ENCODE assay signal across 9 cellular contexts in the genomic region with DNA sequence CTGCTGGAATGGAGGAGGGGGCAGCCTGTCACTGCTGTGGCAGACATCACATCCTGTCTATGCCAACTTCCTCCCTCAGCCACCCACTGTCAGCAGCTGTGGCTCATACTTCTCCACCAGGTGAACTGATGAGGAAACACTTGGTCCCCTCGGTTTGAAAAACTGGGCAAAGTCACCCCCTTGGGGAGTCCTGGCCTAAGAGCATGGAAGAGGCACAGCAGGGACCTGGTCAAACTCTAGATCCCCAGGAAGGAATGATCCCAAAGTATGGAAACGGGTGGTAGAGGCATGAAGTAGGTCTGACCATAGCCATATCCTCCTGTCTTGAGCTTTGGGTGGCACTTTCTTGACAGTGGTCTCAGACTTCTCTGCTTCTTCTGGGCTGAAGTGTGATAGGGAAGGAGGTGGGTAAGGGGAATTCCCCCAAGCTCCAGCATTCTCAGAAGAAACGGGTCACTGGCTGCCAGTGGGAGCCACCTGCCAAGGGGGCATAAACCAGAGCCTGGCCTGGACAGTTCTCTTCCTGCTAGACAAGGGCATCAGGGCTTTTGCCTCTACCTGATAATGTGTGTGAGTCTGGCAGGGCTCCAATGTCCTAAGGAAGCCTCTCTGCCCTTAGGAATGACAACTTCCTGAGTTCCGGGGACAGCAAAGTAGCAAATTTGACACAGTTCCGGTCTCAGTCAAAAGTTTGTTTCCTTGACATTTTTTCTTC. TPM values are rescaled to one million over a fixed set of nuclear protein-coding genes. Genes with fewer than 3 reads are reported as not detected.
DNase-seq lines count a peak whose midpoint lies in the region; ATAC-seq, FAIRE-seq and TF ChIP-seq lines count a peak whose summit lies in the region.
"Had no signal": no experiment of that assay in that cellular context is flagged by ENCODE, and none has a peak within 500 bp of the region (broad histone marks: within the 10 kb centered on the region; RNA-seq: fewer than 3 reads in every experiment).

No MANE protein-coding gene starts in this region.

- H3K9me3 ChIP-seq in liver (ENCODE audit: control insufficient read depth in 4 of 4, low read length in 3 of 4) (no peaks in the 10 kb centered on the region), HepG2 (ENCODE audit: low read length) (no peaks in the 10 kb centered on the region), osteoblast (ENCODE audit: low read depth, low read length) (no peaks in the 10 kb centered on the region), upper lobe of right lung (no peaks in the 10 kb centered on the region)

- H3K4me1 ChIP-seq in liver (ENCODE audit: control insufficient read depth in 4 of 4, insufficient read depth in 4 of 4, low read length in 3 of 4) (peaks cover 3 to 18% (median 6%) of the 10 kb centered on the region in 4 donors), HepG2 (ENCODE audit: insufficient read depth, low read length) (peaks cover 24% of the 10 kb centered on the region), osteoblast (ENCODE audit: insufficient read depth, low read length) (peaks cover 52% of the 10 kb centered on the region), upper lobe of right lung (peaks cover 60% of the 10 kb centered on the region)

- H3K36me3 ChIP-seq in liver (ENCODE audit: control insufficient read depth in 4 of 4, insufficient read depth in 3 of 4, low read depth in 1 of 4, low read length in 3 of 4) (no peaks in the 10 kb centered on the region), HepG2 (replicated peaks in 1 of 2; ENCODE audit: control insufficient read depth in 1 of 2, insufficient read depth in 2 of 2, low read length in 2 of 2) (no peaks in the 10 kb centered on the region), osteoblast (ENCODE audit: insufficient read depth, low read length) (no peaks in the 10 kb centered on the region), upper lobe of right lung (no peaks in the 10 kb centered on the region)

- DNase-seq in HepG2 (ENCODE audit: low spot score) (no peak), osteoblast (ENCODE audit: insufficient read length, low spot score, missing footprints) (no peak), upper lobe of right lung (no peak), D341Med (ENCODE audit: low spot score) (no peak), lower leg skin (ENCODE audit: low spot score in 2 of 2) (no peak), NCI-H82 (lab: John Stamatoyannopoulos, UW) (no peak)
- peak; percentile 39 to 65 for DNase-seq in activated naive CD4-positive, alpha-beta T cell treated with anti-CD3 and anti-CD28 coated beads, Interleukin-2, amount 50 U/mL, for 72 hours (ENCODE audit: low spot score in 2 of 2)

- no peak for TF ChIP-seq RAD21 in liver (IDR thresholded peaks at IDR 0.05)
- TF ChIP-seq RAD21 in HepG2 (CRISPR knock-in tag; IDR thresholded peaks at IDR 0.05), result no peak

- FAIRE-seq in HepG2 (lab: Jason Lieb, UNC), result no peak

- H4K20me1 ChIP-seq in HepG2 (ENCODE audit: insufficient read depth, low read length) (no peaks in the 10 kb centered on the region), osteoblast (ENCODE audit: insufficient read depth, low read length) (no peaks in the 10 kb centered on the region)

- H3K9ac ChIP-seq in liver (ENCODE audit: low read depth in 1 of 2, low read length in 2 of 2) (no peak overlapping the region), HepG2 (ENCODE audit: insufficient read depth, low read depth, low read length) (no peak overlapping the region)

- 69% methylated on average over 5 of the region's 5 CpGs for WGBS in liver
- 53% methylated on average over 5 of the region's 5 CpGs for WGBS in HepG2 (ENCODE audit: low lambda C conversion rate)
- 59 to 62% methylated on average over 5 of the region's 5 CpGs for WGBS in lower leg skin, 2 donors

- H3K79me2 ChIP-seq in HepG2 (ENCODE audit: insufficient read depth, low read length) (no peaks in the 10 kb centered on the region), osteoblast (ENCODE audit: insufficient read depth, low read length) (peaks cover 78% of the 10 kb centered on the region)

- H3K27ac ChIP-seq in liver (ENCODE audit: low read depth in 1 of 2, low read length in 2 of 2) (peak overlapping the region; percentile 38 to 40), HepG2 (ENCODE audit: extremely low read length, insufficient read depth, low read length) (no peak overlapping the region), osteoblast (ENCODE audit: low read depth, low read length) (peak overlapping the region; percentile 92), upper lobe of right lung (peak overlapping the region; percentile 91)
- H3K27ac ChIP-seq: C4-2B had no signal

- H3K27ac Mint-ChIP-seq in activated naive CD4-positive, alpha-beta T cell treated with anti-CD3 and anti-CD28 coated beads, Interleukin-2, amount 50 U/mL, for 72 hours, result peak overlapping the region; percentile 85 to 92

- no peak for TF ChIP-seq CTCF in liver (IDR thresholded peaks at IDR 0.05; ENCODE audit: low read depth, low read length, missing input control)
- no peak for TF ChIP-seq CTCF in HepG2 (CRISPR knock-in tag; IDR thresholded peaks at IDR 0.05)
- TF ChIP-seq CTCF in osteoblast (IDR thresholded peaks at IDR 0.05; ENCODE audit: extremely low read depth, low read depth, low read length), result no peak
- TF ChIP-seq CTCF in upper lobe of right lung (IDR thresholded peaks at IDR 0.05), result no peak
- TF ChIP-seq CTCF in lower leg skin (IDR thresholded peaks at IDR 0.05), result no peak

- H3K27me3 ChIP-seq in liver (ENCODE audit: control insufficient read depth in 4 of 4, insufficient read depth in 4 of 4, low read length in 3 of 4), result no peaks in the 10 kb centered on the region
- no peaks in the 10 kb centered on the region; a peak in 1 of 5 replicates for H3K27me3 ChIP-seq in HepG2 (ENCODE audit: control insufficient read depth in 1 of 2, insufficient read depth in 2 of 2, low read length in 2 of 2)
- no peaks in the 10 kb centered on the region for H3K27me3 ChIP-seq in osteoblast (ENCODE audit: insufficient read depth, low read length)
- no peaks in the 10 kb centered on the region for H3K27me3 ChIP-seq in upper lobe of right lung

- POLR2A ChIA-PET in HepG2 (lab: Yijun Ruan, JAX), result no interaction called here

- ATAC-seq in HepG2 (no peak), upper lobe of right lung (peak; percentile 11)
- ATAC-seq in activated naive CD4-positive, alpha-beta T cell treated with anti-CD3 and anti-CD28 coated beads, Interleukin-2, amount 50 U/mL, for 72 hours, result peak; percentile 57 to 75

- H3K36me3 Mint-ChIP-seq in activated naive CD4-positive, alpha-beta T cell treated with anti-CD3 and anti-CD28 coated beads, Interleukin-2, amount 50 U/mL, for 72 hours, result peaks cover 1 to 7% of the 10 kb centered on the region in 2 donors

- intact Hi-C loops in HepG2 (cut with micrococcal nuclease; ENCODE audit: unreplicated experiment) (no loop called here), upper lobe of right lung (cut with DNase I) (no loop called here), lower leg skin (cut with DNase I; ENCODE audit: low total_unique reads) (no loop called here)

- BruUV-seq in HepG2 (replicated peaks; lab: Mats Ljungman, UMichigan), result no TSS peak

- in situ Hi-C loops in HepG2 (cut with HindIII; ENCODE audit: extremely low pct_ligation_motif_present, low pct_unique_long_range_greater_than_20kb), result no loop called here

- TF ChIP-seq EP300 in HepG2 (IDR thresholded peaks at IDR 0.05; ENCODE audit: low read depth in 2 of 2, low read length in 2 of 2) (no peak), HepG2 (CRISPR knock-in tag; IDR thresholded peaks at IDR 0.05; ENCODE audit: borderline replicate concordance) (no peak)

- H3K4me2 ChIP-seq in HepG2 (ENCODE audit: low read depth, low read length), result no peak overlapping the region
- no peak overlapping the region for H3K4me2 ChIP-seq in osteoblast (ENCODE audit: insufficient read depth, low read length)

- no peak for TF ChIP-seq POLR2A in HepG2 (IDR thresholded peaks at IDR 0.05; ENCODE audit: insufficient read depth in 1 of 2, low read depth in 2 of 2, low read length in 2 of 2)
- no peak for TF ChIP-seq POLR2A in lower leg skin (IDR thresholded peaks at IDR 0.05)

- H2AFZ ChIP-seq in HepG2 (ENCODE audit: low read length) (no peak overlapping the region), osteoblast (ENCODE audit: low read length) (no peak overlapping the region)

- H3K9me3 Mint-ChIP-seq in activated naive CD4-positive, alpha-beta T cell treated with anti-CD3 and anti-CD28 coated beads, Interleukin-2, amount 50 U/mL, for 72 hours, result no peaks in the 10 kb centered on the region

- H3K4me3 ChIP-seq in liver (ENCODE audit: low read depth in 1 of 3, low read length in 3 of 3), result no peak overlapping the region
- H3K4me3 ChIP-seq in HepG2 (replicated peaks in 1 of 3; ENCODE audit: insufficient read depth in 1 of 3, low read depth in 2 of 3, low read length in 3 of 3), result no peak overlapping the region
- no peak overlapping the region for H3K4me3 ChIP-seq in osteoblast (ENCODE audit: insufficient read depth, low read length)
- no peak overlapping the region for H3K4me3 ChIP-seq in upper lobe of right lung
- no peak overlapping the region for H3K4me3 ChIP-seq in lower leg skin (ENCODE audit: low read depth, poor library complexity, severe bottlenecking)

- CTCF ChIA-PET in HepG2 (lab: Yijun Ruan, JAX; ENCODE audit: low intra/inter-chr PET ratio, low total read pairs), result no interaction called here

RNA-seq across cellular contexts. Expression of a gene that starts 36.0 kb away (rescaled TPM):
- total RNA-seq in liver (1 to 10 TPM; 4.0 to 4.5 TPM), HepG2 (2016; rRNA removed; fragmentation: Illumina TruSeq; extraction: Trizol) (0.79 and 1.1 TPM in 2 replicates), osteoblast (24.6 and 31.8 TPM in 2 replicates), upper lobe of right lung (40.3 TPM), lower leg skin (10 to 100 TPM in 1 of 4 donors, 1 to 10 TPM in 3; 4.3 to 12.5 (median 6.9) TPM)
- polyA plus RNA-seq in liver (1 to 10 TPM in 1 of 2 donors, under 1 TPM in 1; 0.72 to 1.2 TPM), HepG2 (2011; rRNA removed) (0.44 and 0.64 TPM in 2 replicates)
- total RNA-seq in HepG2 (2016; cell fraction: cytosol; rRNA removed; fragmentation: Illumina TruSeq; extraction: Trizol; ENCODE audit: low read depth), result 0.10 and 0.44 TPM in 2 replicates
- 0.82 and 1.00 TPM in 2 replicates for total RNA-seq in HepG2 (2016; cell fraction: insoluble cytoplasmic fraction; rRNA removed; fragmentation: Illumina TruSeq; extraction: Trizol)
- 0.55 and 0.80 TPM in 2 replicates for total RNA-seq in HepG2 (2016; cell fraction: membrane; rRNA removed; fragmentation: Illumina TruSeq; extraction: Trizol)
- total RNA-seq in HepG2 (2016; cell fraction: nucleus; rRNA removed; fragmentation: Illumina TruSeq; extraction: Trizol), result 0.65 and 1.0 TPM in 2 replicates
- polyA plus RNA-seq in HepG2 (2011; cell fraction: cytosol; rRNA removed), result 0.23 and 0.36 TPM in 2 replicates
- 1.2 and 1.3 TPM in 2 replicates for polyA plus RNA-seq in HepG2 (2011; cell fraction: nucleus; rRNA removed)
- 0.48 and 0.68 TPM in 2 replicates for polyA plus RNA-seq in HepG2 (2012)
- 0.08 TPM in 2 replicates for polyA plus RNA-seq in HepG2 (2016; cell fraction: cytosol; fragmentation: Illumina TruSeq; extraction: Trizol; ENCODE audit: low read depth)
- polyA plus RNA-seq in HepG2 (2016; cell fraction: insoluble cytoplasmic fraction; fragmentation: Illumina TruSeq; extraction: Trizol; ENCODE audit: low read depth), result 0.69 and 0.75 TPM in 2 replicates
- 0.34 and 0.46 TPM in 2 replicates for polyA plus RNA-seq in HepG2 (2016; cell fraction: membrane; fragmentation: Illumina TruSeq; extraction: Trizol; ENCODE audit: low read depth)
- polyA plus RNA-seq in HepG2 (2016; cell fraction: nucleus; fragmentation: Illumina TruSeq; extraction: Trizol; ENCODE audit: insufficient read depth, low read depth), result 1.3 and 1.4 TPM in 2 replicates
- polyA minus RNA-seq in HepG2 (2011; rRNA and poly(A)+ RNA removed; ENCODE audit: low replicate concordance), result 1.4 and 10.5 TPM in 2 replicates
- polyA minus RNA-seq in HepG2 (2011; cell fraction: cytosol; rRNA and poly(A)+ RNA removed), result 0.40 and 0.97 TPM in 2 replicates
- polyA minus RNA-seq in HepG2 (2011; cell fraction: nucleus; rRNA and poly(A)+ RNA removed), result 0.75 and 0.77 TPM in 2 replicates
- total RNA-seq in activated naive CD4-positive, alpha-beta T cell treated with anti-CD3 and anti-CD28 coated beads, Interleukin-2, amount 50 U/mL, for 72 hours, result 10 to 100 TPM; 25.9 to 27.6 TPM

RNA-seq across cellular contexts. Expression of a gene that starts 47.8 kb away (rescaled TPM):
- total RNA-seq in liver (1 to 10 TPM; 2.4 to 4.8 TPM), HepG2 (2016; rRNA removed; fragmentation: Illumina TruSeq; extraction: Trizol) (2.6 and 5.0 TPM in 2 replicates), osteoblast (11.6 and 12.4 TPM in 2 replicates), upper lobe of right lung (19.9 TPM), lower leg skin (10 to 100 TPM; 15.6 to 22.2 (median 17.5) TPM)
- polyA plus RNA-seq in liver (1 to 10 TPM; 3.4 to 4.3 TPM), HepG2 (2011; rRNA removed) (7.8 and 9.5 TPM in 2 replicates)
- 2.2 and 2.3 TPM in 2 replicates for total RNA-seq in HepG2 (2016; cell fraction: cytosol; rRNA removed; fragmentation: Illumina TruSeq; extraction: Trizol; ENCODE audit: low read depth)
- total RNA-seq in HepG2 (2016; cell fraction: insoluble cytoplasmic fraction; rRNA removed; fragmentation: Illumina TruSeq; extraction: Trizol), result 1.9 and 5.0 TPM in 2 replicates
- total RNA-seq in HepG2 (2016; cell fraction: membrane; rRNA removed; fragmentation: Illumina TruSeq; extraction: Trizol), result 2.7 and 2.9 TPM in 2 replicates
- 8.8 and 9.0 TPM in 2 replicates for total RNA-seq in HepG2 (2016; cell fraction: nucleus; rRNA removed; fragmentation: Illumina TruSeq; extraction: Trizol)
- polyA plus RNA-seq in HepG2 (2011; cell fraction: cytosol; rRNA removed), result 3.0 and 3.2 TPM in 2 replicates
- 63.5 and 64.1 TPM in 2 replicates for polyA plus RNA-seq in HepG2 (2011; cell fraction: nucleus; rRNA removed)
- 4.6 and 6.6 TPM in 2 replicates for polyA plus RNA-seq in HepG2 (2012)
- polyA plus RNA-seq in HepG2 (2016; cell fraction: cytosol; fragmentation: Illumina TruSeq; extraction: Trizol; ENCODE audit: low read depth), result 0.79 and 1.2 TPM in 2 replicates
- 2.1 and 3.5 TPM in 2 replicates for polyA plus RNA-seq in HepG2 (2016; cell fraction: insoluble cytoplasmic fraction; fragmentation: Illumina TruSeq; extraction: Trizol; ENCODE audit: low read depth)
- polyA plus RNA-seq in HepG2 (2016; cell fraction: membrane; fragmentation: Illumina TruSeq; extraction: Trizol; ENCODE audit: low read depth), result 1.5 and 1.6 TPM in 2 replicates
- 20.9 and 21.1 TPM in 2 replicates for polyA plus RNA-seq in HepG2 (2016; cell fraction: nucleus; fragmentation: Illumina TruSeq; extraction: Trizol; ENCODE audit: insufficient read depth, low read depth)
- 10.3 and 11.0 TPM in 2 replicates for polyA minus RNA-seq in HepG2 (2011; rRNA and poly(A)+ RNA removed; ENCODE audit: low replicate concordance)
- 1.3 and 2.6 TPM in 2 replicates for polyA minus RNA-seq in HepG2 (2011; cell fraction: cytosol; rRNA and poly(A)+ RNA removed)
- polyA minus RNA-seq in HepG2 (2011; cell fraction: nucleus; rRNA and poly(A)+ RNA removed), result 17.3 and 22.3 TPM in 2 replicates
- total RNA-seq in activated naive CD4-positive, alpha-beta T cell treated with anti-CD3 and anti-CD28 coated beads, Interleukin-2, amount 50 U/mL, for 72 hours, result 10 to 100 TPM in 1 of 2 donors, 1 to 10 TPM in 1; 5.1 to 10.1 TPM

Comparison
In these comparisons a context has a peak if more than half of its experiments do, and no peak if none do; other contexts are left out.
1. DNase-seq: peak in activated naive CD4-positive, alpha-beta T cell treated with anti-CD3 and anti-CD28 coated beads, Interleukin-2, amount 50 U/mL, for 72 hours (2 of 2); none in HepG2 (single experiment), osteoblast (single experiment), upper lobe of right lung (single experiment), D341Med (single experiment), lower leg skin (0 of 2) and NCI-H82 (single experiment).